9 cellular contexts compared by ENCODE assay signal in the genomic region with DNA sequence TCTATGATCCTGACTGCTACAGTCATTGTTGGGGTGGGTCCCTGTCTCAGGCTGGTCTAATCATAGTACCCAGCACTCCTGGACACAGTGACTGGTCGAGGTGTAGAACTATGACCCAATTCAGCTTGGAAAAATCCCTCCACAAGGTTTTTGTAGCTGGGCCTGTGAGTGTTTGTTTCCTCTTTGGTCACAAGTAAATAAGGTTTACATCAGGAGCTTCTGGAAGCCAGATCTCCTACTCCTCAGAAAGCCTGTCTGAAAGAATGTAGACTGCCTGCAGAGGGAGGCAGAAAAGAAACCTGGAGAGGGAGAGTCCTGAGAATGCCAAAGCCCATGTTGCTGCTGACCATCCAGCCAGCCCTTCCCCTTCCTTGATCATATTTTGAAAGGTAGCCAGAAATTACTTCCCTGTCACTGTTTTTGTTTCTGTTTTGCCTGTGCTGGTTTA.
DNase-seq lines count a peak whose midpoint lies in the region; ATAC-seq and TF ChIP-seq lines count a peak whose summit lies in the region.
"Had no signal": no experiment of that assay in that cellular context is flagged by ENCODE, and none has a peak within 500 bp of the region (broad histone marks: within the 10 kb centered on the region; RNA-seq: fewer than 3 reads in every experiment).

No MANE protein-coding gene starts in this region.

- H3K27ac ChIP-seq in lung (ENCODE audit: low read depth in 1 of 2, low read length in 1 of 2), result peak overlapping the region; percentile 29 to 33

- 42 to 43% methylated on average over 1 of the region's 1 CpG for WGBS in lung, 2 donors

- DNase-seq in AG08395 (ENCODE audit: low spot score), result peak; percentile 48
- peak; percentile 62 for DNase-seq in M059J (ENCODE audit: low read depth)
- peak; percentile 50 to 72 for DNase-seq in cardiac fibroblast (ENCODE audit: low read depth in 2 of 2)
- no peak for DNase-seq in lung (ENCODE audit: low spot score)
- no peak for DNase-seq in NCI-H1105 treated with DMSO at 0.1 percent for 48 hours (lab: John Stamatoyannopoulos, UW)
- no peak for DNase-seq in NCI-H2029 (lab: John Stamatoyannopoulos, UW)
- no peak for DNase-seq in inferior parietal cortex (ENCODE audit: extremely low spot score)
- DNase-seq in NCI-H2081 (lab: John Stamatoyannopoulos, UW), result no peak
- DNase-seq: activated CD4-positive, alpha-beta T cell treated with anti-CD3 and anti-CD28 coated beads, Interleukin-2, amount 10 ng/mL, durations not matched to agents 7 days and 5 days had no signal

- no peaks in the 10 kb centered on the region for H3K9me3 ChIP-seq in lung (ENCODE audit: control insufficient read depth in 2 of 2, insufficient read depth in 1 of 2, low read length in 1 of 2)

- no peaks in the 10 kb centered on the region for H3K36me3 ChIP-seq in lung (ENCODE audit: control insufficient read depth in 2 of 2, insufficient read depth in 2 of 2, low read length in 2 of 2)

- TF ChIP-seq CTCF in cardiac fibroblast (IDR thresholded peaks at IDR 0.05; ENCODE audit: low read depth, low read length) (no peak), lung (IDR thresholded peaks at IDR 0.05; ENCODE audit: control extremely low read depth, extremely low read depth) (no peak)

- peaks cover 2 to 4% of the 10 kb centered on the region in 2 donors for H3K4me1 ChIP-seq in lung (ENCODE audit: control insufficient read depth in 2 of 2, insufficient read depth in 2 of 2, low read length in 2 of 2)

- H3K27me3 ChIP-seq in lung (ENCODE audit: control insufficient read depth, insufficient read depth), result no peaks in the 10 kb centered on the region

- peak; percentile 63 for ATAC-seq in lung (ENCODE audit: insufficient read depth, low FRiP score)

- no peak overlapping the region for H3K4me3 ChIP-seq in cardiac fibroblast (replicated peaks in 1 of 2; ENCODE audit: low read depth in 2 of 2, low read length in 2 of 2)
- no peak overlapping the region for H3K4me3 ChIP-seq in lung

Comparison
In these comparisons a context has a peak if more than half of its experiments do, and no peak if none do; other contexts are left out.
1. DNase-seq: peak in AG08395 (single experiment), M059J (single experiment) and cardiac fibroblast (2 of 2); none in lung (single experiment), NCI-H1105 treated with DMSO at 0.1 percent for 48 hours (single experiment), NCI-H2029 (single experiment), inferior parietal cortex (single experiment) and NCI-H2081 (0 of 2).